In genomic region chr6:30259140-30260035, GRCh38 we compare ENCODE assay signal across 8 cellular contexts. TPM values are rescaled to one million over a fixed set of nuclear protein-coding genes. Genes with fewer than 3 reads are reported as not detected.
DNase-seq lines count a peak whose midpoint lies in the region; ATAC-seq and TF ChIP-seq lines count a peak whose summit lies in the region.

No MANE protein-coding gene starts in this region.

- intact Hi-C loops in CD14-positive monocyte (cut with micrococcal nuclease) = loop anchor here in 1 of 2 donors (5.0 kb wide), 1 partner anchor 68 kb away; the partner anchor contains the start of gene TRIM39
- intact Hi-C loops in activated T-helper 2 cell treated with anti-CD3 and anti-CD28 coated beads, Interferon-gamma antibody, Interleukin-2, Interleukin-4, amounts not matched to agents 10 μg/mL and 5 μg/mL and 100 μg/mL, durations not matched to agents 14 hours and 24 hours and 36 hours (cut with micrococcal nuclease) = loop anchor here (5.0 kb wide), 1 partner anchor 42 kb away; no protein-coding TSS in a partner anchor

- peak; percentile 81 for ATAC-seq in HG03460 (IDR thresholded peaks at IDR 0.05; ENCODE audit: unreplicated experiment)
- peak; percentile 83 for ATAC-seq in stimulated activated naive CD8-positive, alpha-beta T cell treated with anti-CD3 and anti-CD28 coated beads, Interleukin-15, Interleukin-2, amounts not matched to agents 100 U/mL and 50 U/mL, for 24 hours

- TF ChIP-seq CTCF in CD14-positive monocyte (IDR thresholded peaks at IDR 0.05) = peak; percentile 27
- TF ChIP-seq CTCF in nephron (IDR thresholded peaks at IDR 0.05; ENCODE audit: unreplicated experiment in 3 of 3) = peak in 2 of 3 experiments; percentile 34 to 37

- H3K36me3 Mint-ChIP-seq in CD14-positive monocyte = peaks cover 7 to 17% of the 10 kb centered on the region in 2 donors
- H3K36me3 Mint-ChIP-seq in activated T-helper 2 cell treated with anti-CD3 and anti-CD28 coated beads, Interferon-gamma antibody, Interleukin-2, Interleukin-4, amounts not matched to agents 10 μg/mL and 5 μg/mL and 100 μg/mL, durations not matched to agents 14 hours and 24 hours and 36 hours (ENCODE audit: low read depth) = no peaks in the 10 kb centered on the region
- peaks cover 6% of the 10 kb centered on the region for H3K36me3 Mint-ChIP-seq in nephron (ENCODE audit: low read depth)

- H3K4me1 Mint-ChIP-seq in CD14-positive monocyte = peaks cover 14% of the 10 kb centered on the region
- H3K4me1 Mint-ChIP-seq in activated T-helper 2 cell treated with anti-CD3 and anti-CD28 coated beads, Interferon-gamma antibody, Interleukin-2, Interleukin-4, amounts not matched to agents 10 μg/mL and 5 μg/mL and 100 μg/mL, durations not matched to agents 14 hours and 24 hours and 36 hours (ENCODE audit: low read depth) = peaks cover 16% of the 10 kb centered on the region
- peaks cover 6% of the 10 kb centered on the region for H3K4me1 Mint-ChIP-seq in nephron

- DNase-seq in CD14-positive monocyte (ENCODE audit: low spot score) = peak; percentile 80
- peak; percentile 64 for DNase-seq in GM19240 (ENCODE audit: insufficient read length, low spot score)
- peak; percentile 48 for DNase-seq in activated T-helper 2 cell treated with anti-CD3 and anti-CD28 coated beads, Interferon-gamma antibody, Interleukin-2, Interleukin-4, amounts not matched to agents 10 μg/mL and 5 μg/mL and 100 μg/mL, durations not matched to agents 14 hours and 24 hours and 36 hours (ENCODE audit: low spot score)
- peak; percentile 63 for DNase-seq in fibroblast of the conjunctiva (ENCODE audit: low read depth)
- peak; percentile 72 for DNase-seq in stimulated activated naive CD8-positive, alpha-beta T cell treated with anti-CD3 and anti-CD28 coated beads, Interleukin-15, Interleukin-2, amounts not matched to agents 100 U/mL and 50 U/mL, for 24 hours

- H3K9me3 Mint-ChIP-seq in CD14-positive monocyte = peaks cover 0 to 6% (median 3%) of the 10 kb centered on the region in 7 donors
- no peaks in the 10 kb centered on the region for H3K9me3 Mint-ChIP-seq in activated T-helper 2 cell treated with anti-CD3 and anti-CD28 coated beads, Interferon-gamma antibody, Interleukin-2, Interleukin-4, amounts not matched to agents 10 μg/mL and 5 μg/mL and 100 μg/mL, durations not matched to agents 14 hours and 24 hours and 36 hours
- H3K9me3 Mint-ChIP-seq in nephron = no peaks in the 10 kb centered on the region

- H3K27ac Mint-ChIP-seq in CD14-positive monocyte (peak overlapping the region; percentile 47 to 91 (median 82)), nephron (peak overlapping the region in 1 of 3 experiments; percentile 50)
- peak overlapping the region; percentile 46 for H3K27ac Mint-ChIP-seq in activated T-helper 2 cell treated with anti-CD3 and anti-CD28 coated beads, Interferon-gamma antibody, Interleukin-2, Interleukin-4, amounts not matched to agents 10 μg/mL and 5 μg/mL and 100 μg/mL, durations not matched to agents 14 hours and 24 hours and 36 hours

- H3K4me3 Mint-ChIP-seq in CD14-positive monocyte = peak overlapping the region; percentile 90 to 92
- peak overlapping the region; percentile 80 for H3K4me3 Mint-ChIP-seq in activated T-helper 2 cell treated with anti-CD3 and anti-CD28 coated beads, Interferon-gamma antibody, Interleukin-2, Interleukin-4, amounts not matched to agents 10 μg/mL and 5 μg/mL and 100 μg/mL, durations not matched to agents 14 hours and 24 hours and 36 hours (ENCODE audit: low read depth)
- peak overlapping the region; percentile 84 to 94 (median 91) for H3K4me3 Mint-ChIP-seq in nephron

- H3K27me3 Mint-ChIP-seq in CD14-positive monocyte (ENCODE audit: low read depth in 3 of 3) (peaks cover 30 to 48% (median 45%) of the 10 kb centered on the region in 3 donors), nephron (ENCODE audit: low read depth) (peaks cover 16% of the 10 kb centered on the region)
- peaks cover 32% of the 10 kb centered on the region for H3K27me3 Mint-ChIP-seq in activated T-helper 2 cell treated with anti-CD3 and anti-CD28 coated beads, Interferon-gamma antibody, Interleukin-2, Interleukin-4, amounts not matched to agents 10 μg/mL and 5 μg/mL and 100 μg/mL, durations not matched to agents 14 hours and 24 hours and 36 hours (ENCODE audit: low read depth)

TF ChIP-seq in PFSK-1, 5 proteins besides CTCF, POLR2A, EP300 and RAD21:
- TF ChIP-seq TAF1 (IDR thresholded peaks at IDR 0.05; ENCODE audit: borderline replicate concordance, insufficient read depth, low read length) = no peak
- peak; percentile 40; the same call in 1 of the 2 replicates for TF ChIP-seq POLR2AphosphoS5 (IDR thresholded peaks at IDR 0.05; ENCODE audit: low read depth, low read length)
TF ChIP-seq in PFSK-1: peak in this region for 1.

RNA-seq across cellular contexts. Expression of gene TRIM26, which starts 46.2 kb away (rescaled TPM):
- 10 to 100 TPM; 16.4 to 26.0 TPM for polyA plus RNA-seq in CD14-positive monocyte
- 33.7 TPM for polyA plus RNA-seq in PFSK-1 (2012; ENCODE audit: insufficient read length, low read depth)
- total RNA-seq in activated T-helper 2 cell treated with anti-CD3 and anti-CD28 coated beads, Interferon-gamma antibody, Interleukin-2, Interleukin-4, amounts not matched to agents 10 μg/mL and 5 μg/mL and 100 μg/mL, durations not matched to agents 14 hours and 24 hours and 36 hours = 49.9 and 51.5 TPM in 2 replicates

Comparison
In these comparisons a context has a peak if more than half of its experiments do, and no peak if none do; other contexts are left out.
1. Peak in every context shown above with its lines: DNase-seq and ATAC-seq.